Comparison of ENCODE assay signal across 25 cellular contexts in the genomic region with DNA sequence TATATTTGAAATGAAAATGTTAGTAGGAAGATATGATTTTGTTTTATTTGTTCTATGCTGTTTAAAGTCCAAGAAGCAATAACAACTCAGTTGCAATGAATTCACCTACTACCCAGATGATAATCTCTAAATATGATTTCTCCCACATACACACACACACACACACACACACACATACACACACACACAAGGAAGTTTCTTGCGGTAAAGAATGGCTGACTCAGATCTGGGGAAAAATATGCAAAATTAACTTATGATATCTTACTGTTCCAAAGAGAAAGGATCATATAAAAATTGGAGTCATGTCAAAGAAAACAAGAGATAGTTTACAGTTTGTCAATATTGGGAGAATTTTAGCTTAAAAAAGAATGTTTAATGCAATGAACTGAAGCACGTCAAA.
"Had no signal": no experiment of that assay in that cellular context is flagged by ENCODE, and none has a peak within 500 bp of the region (broad histone marks: within the 10 kb centered on the region; RNA-seq: fewer than 3 reads in every experiment).

No MANE protein-coding gene starts in this region.

- H3K4me1 ChIP-seq: ascending aorta, left lung, neural progenitor cell, stomach, upper lobe of left lung had no signal

- H3K9me3 Mint-ChIP-seq: mesothelial cell of epicardium; neural progenitor cell; T-helper 1 cell treated with Interleukin-12 subunit alpha and Interleukin-12 subunit beta and Interleukin-4 antibody, amounts not matched to agents 30 μg/mL and 1 μg/mL, for 36 hours had no signal

- H3K4me3 Mint-ChIP-seq: activated CD4-positive, alpha-beta T cell treated with anti-CD3 and anti-CD28 coated beads for 36 hours; activated naive CD4-positive, alpha-beta T cell treated with anti-CD3 and anti-CD28 coated beads, Interleukin-2, amount 10 ng/mL, durations not matched to agents 7 days and 5 days; activated T-cell treated with anti-CD3 and anti-CD28 coated beads, Interleukin-2, amount 50 U/mL, for 72 hours; immature natural killer cell; mesothelial cell of epicardium; naive thymus-derived CD8-positive, alpha-beta T cell; neural progenitor cell; stimulated activated memory B cell treated with anti-CD40 and anti-IgM and Interleukin-4, amounts not matched to agents 10 μg/mL and 1 μg/mL and 100 μg/mL, for 72 hours; T-helper 1 cell treated with Interleukin-12 subunit alpha and Interleukin-12 subunit beta and Interleukin-4 antibody, amounts not matched to agents 30 μg/mL and 1 μg/mL, for 36 hours; WTC11 had no signal

- H3K4me3 ChIP-seq: ascending aorta, hepatocyte, left lung, neural progenitor cell, smooth muscle cell, stomach, thoracic aorta, upper lobe of left lung had no signal

- H3K9ac ChIP-seq: neural progenitor cell had no signal

- H3K4me1 Mint-ChIP-seq: activated CD4-positive, alpha-beta T cell treated with anti-CD3 and anti-CD28 coated beads for 36 hours; activated naive CD4-positive, alpha-beta T cell treated with anti-CD3 and anti-CD28 coated beads, Interleukin-2, amount 10 ng/mL, durations not matched to agents 7 days and 5 days; immature natural killer cell; mesothelial cell of epicardium; naive thymus-derived CD8-positive, alpha-beta T cell; neural progenitor cell; stimulated activated memory B cell treated with anti-CD40 and anti-IgM and Interleukin-4, amounts not matched to agents 10 μg/mL and 1 μg/mL and 100 μg/mL, for 72 hours; WTC11 had no signal

- ATAC-seq: activated CD4-positive, alpha-beta T cell treated with anti-CD3 and anti-CD28 coated beads for 36 hours; activated T-cell treated with anti-CD3 and anti-CD28 coated beads, Interleukin-2, amount 50 U/mL, for 72 hours; esophagus mucosa; left lung; naive thymus-derived CD8-positive, alpha-beta T cell; sciatic nerve; stimulated activated memory B cell treated with anti-CD40 and anti-IgM and Interleukin-4, amounts not matched to agents 10 μg/mL and 1 μg/mL and 100 μg/mL, for 72 hours; WTC11 had no signal

- H3K36me3 Mint-ChIP-seq: activated naive CD4-positive, alpha-beta T cell treated with anti-CD3 and anti-CD28 coated beads, Interleukin-2, amount 10 ng/mL, durations not matched to agents 7 days and 5 days; immature natural killer cell; mesothelial cell of epicardium; naive thymus-derived CD8-positive, alpha-beta T cell; neural progenitor cell; stimulated activated memory B cell treated with anti-CD40 and anti-IgM and Interleukin-4, amounts not matched to agents 10 μg/mL and 1 μg/mL and 100 μg/mL, for 72 hours; WTC11 had no signal

- H2AFZ ChIP-seq: hepatocyte, neural progenitor cell had no signal

- H3K27ac ChIP-seq: ascending aorta, hepatocyte, left lung, neural progenitor cell, stomach, thoracic aorta, upper lobe of left lung had no signal

- H3K36me3 ChIP-seq: ascending aorta, left lung, neural progenitor cell, stomach, thoracic aorta, upper lobe of left lung had no signal

- H3K4me2 ChIP-seq: hepatocyte, neural progenitor cell, smooth muscle cell had no signal

- H3K27me3 ChIP-seq: ascending aorta, hepatocyte, left lung, neural progenitor cell, stomach, upper lobe of left lung had no signal

- H3K9me3 ChIP-seq: ascending aorta, left lung, stomach, thoracic aorta, upper lobe of left lung had no signal

- H3K79me2 ChIP-seq: hepatocyte had no signal

- H3K27me3 Mint-ChIP-seq: activated CD4-positive, alpha-beta T cell treated with anti-CD3 and anti-CD28 coated beads for 36 hours; activated naive CD4-positive, alpha-beta T cell treated with anti-CD3 and anti-CD28 coated beads, Interleukin-2, amount 10 ng/mL, durations not matched to agents 7 days and 5 days; naive thymus-derived CD8-positive, alpha-beta T cell; stimulated activated memory B cell treated with anti-CD40 and anti-IgM and Interleukin-4, amounts not matched to agents 10 μg/mL and 1 μg/mL and 100 μg/mL, for 72 hours had no signal

- DNase-seq: activated CD4-positive, alpha-beta T cell treated with anti-CD3 and anti-CD28 coated beads for 36 hours; activated CD4-positive, alpha-beta T cell treated with anti-CD3 and anti-CD28 coated beads, Interleukin-2, amount 50 U/mL, for 48 hours; activated effector memory CD4-positive, alpha-beta T cell treated with Interleukin-2 at 50 U/mL for 16 hours; activated naive CD4-positive, alpha-beta T cell treated with anti-CD3 and anti-CD28 coated beads, Interleukin-2, amount 10 ng/mL, durations not matched to agents 7 days and 5 days; activated T-cell treated with anti-CD3 and anti-CD28 coated beads, Interleukin-2, amount 50 U/mL, for 72 hours; effector CD8-positive, alpha-beta T cell; immature natural killer cell; kidney glomerular epithelial cell; left lung; naive thymus-derived CD8-positive, alpha-beta T cell; stimulated activated CD4-positive, alpha-beta T cell treated with anti-CD3 and anti-CD28 coated beads, Interleukin-15, amount 100 ng/mL, for 24 hours; stomach; T1000; upper lobe of left lung had no signal

- H3K27ac Mint-ChIP-seq: activated CD4-positive, alpha-beta T cell treated with anti-CD3 and anti-CD28 coated beads for 36 hours; activated naive CD4-positive, alpha-beta T cell treated with anti-CD3 and anti-CD28 coated beads, Interleukin-2, amount 10 ng/mL, durations not matched to agents 7 days and 5 days; activated T-cell treated with anti-CD3 and anti-CD28 coated beads, Interleukin-2, amount 50 U/mL, for 72 hours; immature natural killer cell; mesothelial cell of epicardium; naive thymus-derived CD8-positive, alpha-beta T cell; neural progenitor cell; stimulated activated memory B cell treated with anti-CD40 and anti-IgM and Interleukin-4, amounts not matched to agents 10 μg/mL and 1 μg/mL and 100 μg/mL, for 72 hours; T-helper 1 cell treated with Interleukin-12 subunit alpha and Interleukin-12 subunit beta and Interleukin-4 antibody, amounts not matched to agents 30 μg/mL and 1 μg/mL, for 36 hours; WTC11 had no signal
